1 cellular context compared by ENCODE assay signal in the genomic region with DNA sequence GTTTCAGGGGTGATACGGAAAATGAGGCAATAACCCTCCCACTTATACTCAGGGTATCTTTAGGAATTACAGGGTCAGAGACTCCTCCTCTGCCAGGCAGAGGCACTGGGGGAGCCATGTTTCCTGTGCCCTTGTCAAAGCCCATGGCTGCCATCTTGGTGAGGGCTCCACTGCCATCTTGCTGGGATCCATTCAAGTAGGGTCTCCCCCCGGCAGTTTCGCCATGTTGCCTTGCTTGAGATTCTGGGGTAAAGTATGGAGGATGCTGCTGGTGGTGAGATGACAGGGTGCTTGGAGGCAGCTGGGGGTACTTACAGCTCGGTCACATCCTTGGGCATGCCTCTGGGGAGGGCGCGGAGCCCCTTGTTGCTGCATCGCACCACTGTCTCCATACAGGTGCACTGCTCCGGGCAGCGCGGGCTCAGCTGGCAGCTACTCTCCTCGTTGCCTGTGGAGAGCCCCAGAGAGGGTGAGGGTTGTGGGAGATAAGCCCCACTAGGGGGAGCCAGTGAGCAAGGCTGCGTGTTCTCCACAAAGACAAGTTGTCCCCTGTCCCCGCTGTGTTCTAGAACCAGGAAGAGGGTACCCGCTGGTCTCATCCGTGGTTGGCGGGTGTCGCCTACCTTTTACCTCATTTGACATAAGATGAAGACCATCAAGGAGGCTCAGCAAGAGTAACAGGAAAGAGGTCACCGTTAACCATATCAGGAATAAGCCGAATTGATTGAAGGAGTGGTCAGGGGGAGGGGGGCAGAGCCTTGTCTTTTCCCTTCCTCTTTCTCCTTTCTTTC.
TF ChIP-seq lines count a peak whose summit lies in the region.

No MANE protein-coding gene starts in this region.

TF ChIP-seq in HEK293, 187 proteins besides CTCF, POLR2A, EP300 and RAD21 (continued from another document and continues in another):
- TF ChIP-seq, protein P1, sequence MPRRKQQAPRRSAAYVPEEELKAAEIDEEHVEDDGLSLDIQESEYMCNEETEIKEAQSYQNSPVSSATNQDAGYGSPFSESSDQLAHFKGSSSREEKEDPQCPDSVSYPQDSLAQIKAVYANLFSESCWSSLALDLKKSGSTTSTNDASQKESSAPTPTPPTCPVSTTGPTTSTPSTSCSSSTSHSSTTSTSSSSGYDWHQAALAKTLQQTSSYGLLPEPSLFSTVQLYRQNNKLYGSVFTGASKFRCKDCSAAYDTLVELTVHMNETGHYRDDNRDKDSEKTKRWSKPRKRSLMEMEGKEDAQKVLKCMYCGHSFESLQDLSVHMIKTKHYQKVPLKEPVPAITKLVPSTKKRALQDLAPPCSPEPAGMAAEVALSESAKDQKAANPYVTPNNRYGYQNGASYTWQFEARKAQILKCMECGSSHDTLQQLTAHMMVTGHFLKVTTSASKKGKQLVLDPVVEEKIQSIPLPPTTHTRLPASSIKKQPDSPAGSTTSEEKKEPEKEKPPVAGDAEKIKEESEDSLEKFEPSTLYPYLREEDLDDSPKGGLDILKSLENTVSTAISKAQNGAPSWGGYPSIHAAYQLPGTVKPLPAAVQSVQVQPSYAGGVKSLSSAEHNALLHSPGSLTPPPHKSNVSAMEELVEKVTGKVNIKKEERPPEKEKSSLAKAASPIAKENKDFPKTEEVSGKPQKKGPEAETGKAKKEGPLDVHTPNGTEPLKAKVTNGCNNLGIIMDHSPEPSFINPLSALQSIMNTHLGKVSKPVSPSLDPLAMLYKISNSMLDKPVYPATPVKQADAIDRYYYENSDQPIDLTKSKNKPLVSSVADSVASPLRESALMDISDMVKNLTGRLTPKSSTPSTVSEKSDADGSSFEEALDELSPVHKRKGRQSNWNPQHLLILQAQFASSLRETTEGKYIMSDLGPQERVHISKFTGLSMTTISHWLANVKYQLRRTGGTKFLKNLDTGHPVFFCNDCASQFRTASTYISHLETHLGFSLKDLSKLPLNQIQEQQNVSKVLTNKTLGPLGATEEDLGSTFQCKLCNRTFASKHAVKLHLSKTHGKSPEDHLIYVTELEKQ (tag by site-specific recombination; IDR thresholded peaks at IDR 0.05; ENCODE audit: borderline replicate concordance), result no peak
- TF ChIP-seq, protein P2, sequence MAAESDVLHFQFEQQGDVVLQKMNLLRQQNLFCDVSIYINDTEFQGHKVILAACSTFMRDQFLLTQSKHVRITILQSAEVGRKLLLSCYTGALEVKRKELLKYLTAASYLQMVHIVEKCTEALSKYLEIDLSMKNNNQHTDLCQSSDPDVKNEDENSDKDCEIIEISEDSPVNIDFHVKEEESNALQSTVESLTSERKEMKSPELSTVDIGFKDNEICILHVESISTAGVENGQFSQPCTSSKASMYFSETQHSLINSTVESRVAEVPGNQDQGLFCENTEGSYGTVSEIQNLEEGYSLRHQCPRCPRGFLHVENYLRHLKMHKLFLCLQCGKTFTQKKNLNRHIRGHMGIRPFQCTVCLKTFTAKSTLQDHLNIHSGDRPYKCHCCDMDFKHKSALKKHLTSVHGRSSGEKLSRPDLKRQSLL (tag by site-specific recombination; IDR thresholded peaks at IDR 0.05), result 0 out of 2 replicates have a peak, but pooled peaks have one; percentile 9
- TF ChIP-seq INSM2 (tag by site-specific recombination; IDR thresholded peaks at IDR 0.05) (no peak), ZNF2 (tag by site-specific recombination; IDR thresholded peaks at IDR 0.05) (no peak), BCL11A (tag by site-specific recombination; IDR thresholded peaks at IDR 0.05; ENCODE audit: low read depth) (no peak), ZNF132 (tag by site-specific recombination; IDR thresholded peaks at IDR 0.05; ENCODE audit: borderline replicate concordance) (no peak), ZNF266 (tag by site-specific recombination; IDR thresholded peaks at IDR 0.05; ENCODE audit: low read depth) (no peak), RBAK (tag by site-specific recombination; IDR thresholded peaks at IDR 0.05) (no peak), HOXC10 (CRISPR knock-in tag; IDR thresholded peaks at IDR 0.05) (no peak), ZNF530 (tag by site-specific recombination; IDR thresholded peaks at IDR 0.05; ENCODE audit: low read depth) (no peak), ZNF354C (tag by site-specific recombination; IDR thresholded peaks at IDR 0.05; ENCODE audit: borderline replicate concordance, low read depth) (no peak), ZNF133 (tag by site-specific recombination; IDR thresholded peaks at IDR 0.05) (no peak), ZNF362 (tag by site-specific recombination; IDR thresholded peaks at IDR 0.05) (no peak), ELK4 (IDR thresholded peaks at IDR 0.05; ENCODE audit: borderline replicate concordance, low read depth, low read length) (no peak), YY2 (tag by site-specific recombination; IDR thresholded peaks at IDR 0.05) (peak; percentile 83), ZNF664 (tag by site-specific recombination; IDR thresholded peaks at IDR 0.05) (no peak), ZNF239 (tag by site-specific recombination; IDR thresholded peaks at IDR 0.05) (no peak), ZNF16 (tag by site-specific recombination; IDR thresholded peaks at IDR 0.05; ENCODE audit: low read depth) (no peak), ZNF19 (tag by site-specific recombination; IDR thresholded peaks at IDR 0.05; ENCODE audit: low read depth) (no peak), ZSCAN23 (tag by site-specific recombination; IDR thresholded peaks at IDR 0.05) (no peak), GLIS1 (tag by site-specific recombination; IDR thresholded peaks at IDR 0.05) (no peak), ZNF560 (tag by site-specific recombination; IDR thresholded peaks at IDR 0.05; ENCODE audit: borderline replicate concordance) (no peak), MYNN (tag by site-specific recombination; IDR thresholded peaks at IDR 0.05; ENCODE audit: borderline replicate concordance) (no peak), ZNF202 (tag by site-specific recombination; IDR thresholded peaks at IDR 0.05; ENCODE audit: borderline replicate concordance) (no peak), ZNF23 (tag by site-specific recombination; IDR thresholded peaks at IDR 0.05; ENCODE audit: borderline replicate concordance) (no peak), GFI1B (tag by site-specific recombination; IDR thresholded peaks at IDR 0.05) (no peak)
- TF ChIP-seq, protein P3, sequence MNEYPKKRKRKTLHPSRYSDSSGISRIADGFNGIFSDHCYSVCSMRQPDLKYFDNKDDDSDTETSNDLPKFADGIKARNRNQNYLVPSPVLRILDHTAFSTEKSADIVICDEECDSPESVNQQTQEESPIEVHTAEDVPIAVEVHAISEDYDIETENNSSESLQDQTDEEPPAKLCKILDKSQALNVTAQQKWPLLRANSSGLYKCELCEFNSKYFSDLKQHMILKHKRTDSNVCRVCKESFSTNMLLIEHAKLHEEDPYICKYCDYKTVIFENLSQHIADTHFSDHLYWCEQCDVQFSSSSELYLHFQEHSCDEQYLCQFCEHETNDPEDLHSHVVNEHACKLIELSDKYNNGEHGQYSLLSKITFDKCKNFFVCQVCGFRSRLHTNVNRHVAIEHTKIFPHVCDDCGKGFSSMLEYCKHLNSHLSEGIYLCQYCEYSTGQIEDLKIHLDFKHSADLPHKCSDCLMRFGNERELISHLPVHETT (tag by site-specific recombination; IDR thresholded peaks at IDR 0.05), result no peak
- TF ChIP-seq, protein P4, sequence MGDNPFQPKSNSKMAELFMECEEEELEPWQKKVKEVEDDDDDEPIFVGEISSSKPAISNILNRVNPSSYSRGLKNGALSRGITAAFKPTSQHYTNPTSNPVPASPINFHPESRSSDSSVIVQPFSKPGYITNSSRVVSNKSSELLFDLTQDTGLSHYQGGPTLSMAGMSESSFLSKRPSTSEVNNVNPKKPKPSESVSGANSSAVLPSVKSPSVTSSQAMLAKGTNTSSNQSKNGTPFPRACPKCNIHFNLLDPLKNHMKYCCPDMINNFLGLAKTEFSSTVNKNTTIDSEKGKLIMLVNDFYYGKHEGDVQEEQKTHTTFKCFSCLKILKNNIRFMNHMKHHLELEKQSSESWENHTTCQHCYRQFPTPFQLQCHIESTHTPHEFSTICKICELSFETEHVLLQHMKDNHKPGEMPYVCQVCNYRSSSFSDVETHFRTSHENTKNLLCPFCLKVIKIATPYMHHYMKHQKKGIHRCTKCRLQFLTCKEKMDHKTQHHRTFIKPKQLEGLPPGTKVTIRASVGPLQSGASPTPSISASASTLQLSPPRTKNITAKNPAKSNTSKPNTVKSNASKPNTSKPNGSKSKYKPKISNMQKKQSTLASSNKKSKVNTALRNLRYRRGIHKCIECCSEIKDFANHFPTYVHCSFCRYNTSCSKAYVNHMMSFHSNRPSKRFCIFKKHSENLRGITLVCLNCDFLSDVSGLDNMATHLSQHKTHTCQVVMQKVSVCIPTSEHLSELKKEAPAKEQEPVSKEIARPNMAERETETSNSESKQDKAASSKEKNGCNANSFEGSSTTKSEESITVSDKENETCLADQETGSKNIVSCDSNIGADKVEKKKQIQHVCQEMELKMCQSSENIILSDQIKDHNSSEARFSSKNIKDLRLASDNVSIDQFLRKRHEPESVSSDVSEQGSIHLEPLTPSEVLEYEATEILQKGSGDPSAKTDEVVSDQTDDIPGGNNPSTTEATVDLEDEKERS (tag by site-specific recombination; IDR thresholded peaks at IDR 0.05), result no peak
- TF ChIP-seq, protein P5, sequence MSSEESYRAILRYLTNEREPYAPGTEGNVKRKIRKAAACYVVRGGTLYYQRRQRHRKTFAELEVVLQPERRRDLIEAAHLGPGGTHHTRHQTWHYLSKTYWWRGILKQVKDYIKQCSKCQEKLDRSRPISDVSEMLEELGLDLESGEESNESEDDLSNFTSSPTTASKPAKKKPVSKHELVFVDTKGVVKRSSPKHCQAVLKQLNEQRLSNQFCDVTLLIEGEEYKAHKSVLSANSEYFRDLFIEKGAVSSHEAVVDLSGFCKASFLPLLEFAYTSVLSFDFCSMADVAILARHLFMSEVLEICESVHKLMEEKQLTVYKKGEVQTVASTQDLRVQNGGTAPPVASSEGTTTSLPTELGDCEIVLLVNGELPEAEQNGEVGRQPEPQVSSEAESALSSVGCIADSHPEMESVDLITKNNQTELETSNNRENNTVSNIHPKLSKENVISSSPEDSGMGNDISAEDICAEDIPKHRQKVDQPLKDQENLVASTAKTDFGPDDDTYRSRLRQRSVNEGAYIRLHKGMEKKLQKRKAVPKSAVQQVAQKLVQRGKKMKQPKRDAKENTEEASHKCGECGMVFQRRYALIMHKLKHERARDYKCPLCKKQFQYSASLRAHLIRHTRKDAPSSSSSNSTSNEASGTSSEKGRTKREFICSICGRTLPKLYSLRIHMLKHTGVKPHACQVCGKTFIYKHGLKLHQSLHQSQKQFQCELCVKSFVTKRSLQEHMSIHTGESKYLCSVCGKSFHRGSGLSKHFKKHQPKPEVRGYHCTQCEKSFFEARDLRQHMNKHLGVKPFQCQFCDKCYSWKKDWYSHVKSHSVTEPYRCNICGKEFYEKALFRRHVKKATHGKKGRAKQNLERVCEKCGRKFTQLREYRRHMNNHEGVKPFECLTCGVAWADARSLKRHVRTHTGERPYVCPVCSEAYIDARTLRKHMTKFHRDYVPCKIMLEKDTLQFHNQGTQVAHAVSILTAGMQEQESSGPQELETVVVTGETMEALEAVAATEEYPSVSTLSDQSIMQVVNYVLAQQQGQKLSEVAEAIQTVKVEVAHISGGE (tag by site-specific recombination; conservative IDR thresholded peaks at IDR 0.05; ENCODE audit: low read depth), result no peak
- TF ChIP-seq, protein P6, sequence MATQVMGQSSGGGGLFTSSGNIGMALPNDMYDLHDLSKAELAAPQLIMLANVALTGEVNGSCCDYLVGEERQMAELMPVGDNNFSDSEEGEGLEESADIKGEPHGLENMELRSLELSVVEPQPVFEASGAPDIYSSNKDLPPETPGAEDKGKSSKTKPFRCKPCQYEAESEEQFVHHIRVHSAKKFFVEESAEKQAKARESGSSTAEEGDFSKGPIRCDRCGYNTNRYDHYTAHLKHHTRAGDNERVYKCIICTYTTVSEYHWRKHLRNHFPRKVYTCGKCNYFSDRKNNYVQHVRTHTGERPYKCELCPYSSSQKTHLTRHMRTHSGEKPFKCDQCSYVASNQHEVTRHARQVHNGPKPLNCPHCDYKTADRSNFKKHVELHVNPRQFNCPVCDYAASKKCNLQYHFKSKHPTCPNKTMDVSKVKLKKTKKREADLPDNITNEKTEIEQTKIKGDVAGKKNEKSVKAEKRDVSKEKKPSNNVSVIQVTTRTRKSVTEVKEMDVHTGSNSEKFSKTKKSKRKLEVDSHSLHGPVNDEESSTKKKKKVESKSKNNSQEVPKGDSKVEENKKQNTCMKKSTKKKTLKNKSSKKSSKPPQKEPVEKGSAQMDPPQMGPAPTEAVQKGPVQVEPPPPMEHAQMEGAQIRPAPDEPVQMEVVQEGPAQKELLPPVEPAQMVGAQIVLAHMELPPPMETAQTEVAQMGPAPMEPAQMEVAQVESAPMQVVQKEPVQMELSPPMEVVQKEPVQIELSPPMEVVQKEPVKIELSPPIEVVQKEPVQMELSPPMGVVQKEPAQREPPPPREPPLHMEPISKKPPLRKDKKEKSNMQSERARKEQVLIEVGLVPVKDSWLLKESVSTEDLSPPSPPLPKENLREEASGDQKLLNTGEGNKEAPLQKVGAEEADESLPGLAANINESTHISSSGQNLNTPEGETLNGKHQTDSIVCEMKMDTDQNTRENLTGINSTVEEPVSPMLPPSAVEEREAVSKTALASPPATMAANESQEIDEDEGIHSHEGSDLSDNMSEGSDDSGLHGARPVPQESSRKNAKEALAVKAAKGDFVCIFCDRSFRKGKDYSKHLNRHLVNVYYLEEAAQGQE (tag by site-specific recombination; IDR thresholded peaks at IDR 0.05), result no peak
